ENCODE assay signal across 1 cellular context in genomic region chr10:111475720-111476119, GRCh38.
TF ChIP-seq lines count a peak whose summit lies in the region.

No MANE protein-coding gene starts in this region.

TF ChIP-seq in HepG2, 621 proteins besides CTCF, POLR2A, EP300 and RAD21 (continued from another document and continues in another):
- no peak for TF ChIP-seq ZNF773 (CRISPR knock-in tag; IDR thresholded peaks at IDR 0.05; ENCODE audit: borderline replicate concordance)
- TF ChIP-seq TAF1 (CRISPR knock-in tag; IDR thresholded peaks at IDR 0.05), result no peak
- TF ChIP-seq SNAPC4 (CRISPR knock-in tag; IDR thresholded peaks at IDR 0.05), result no peak
- TF ChIP-seq ZNF660 (CRISPR knock-in tag; IDR thresholded peaks at IDR 0.05; ENCODE audit: borderline replicate concordance, low read depth), result no peak
- TF ChIP-seq ZNF766 (CRISPR knock-in tag; IDR thresholded peaks at IDR 0.05; ENCODE audit: borderline replicate concordance), result no peak
- TF ChIP-seq ATM (IDR thresholded peaks at IDR 0.05; ENCODE audit: borderline replicate concordance), result no peak
- TF ChIP-seq ZNF318 (CRISPR knock-in tag; IDR thresholded peaks at IDR 0.05), result no peak
- peak; percentile 43; the same call in 1 of the 2 replicates for TF ChIP-seq GABPB1 (CRISPR knock-in tag; IDR thresholded peaks at IDR 0.05)
- TF ChIP-seq ZNF292 (CRISPR knock-in tag; IDR thresholded peaks at IDR 0.05; ENCODE audit: borderline replicate concordance, low read depth), result peak; percentile 72; the same call in 1 of the 2 replicates
- no peak for TF ChIP-seq MED13 (CRISPR knock-in tag; IDR thresholded peaks at IDR 0.05)
- TF ChIP-seq TIGD3 (CRISPR knock-in tag; IDR thresholded peaks at IDR 0.05; ENCODE audit: borderline replicate concordance), result no peak
- peak; percentile 51; the same call in 1 of the 2 replicates for TF ChIP-seq ZNF816 (CRISPR knock-in tag; IDR thresholded peaks at IDR 0.05; ENCODE audit: borderline replicate concordance)
- no peak for TF ChIP-seq SATB2 (CRISPR knock-in tag; IDR thresholded peaks at IDR 0.05)
- TF ChIP-seq ZNF205 (CRISPR knock-in tag; IDR thresholded peaks at IDR 0.05), result no peak
- no peak for TF ChIP-seq ZNF251 (CRISPR knock-in tag; IDR thresholded peaks at IDR 0.05)
- TF ChIP-seq MYPOP (CRISPR knock-in tag; IDR thresholded peaks at IDR 0.05), result no peak
- no peak for TF ChIP-seq SNAI1 (CRISPR knock-in tag; IDR thresholded peaks at IDR 0.05; ENCODE audit: borderline replicate concordance)
- no peak for TF ChIP-seq DBP (CRISPR knock-in tag; IDR thresholded peaks at IDR 0.05; ENCODE audit: not compliant biosample characterization)
- TF ChIP-seq ZBTB4 (CRISPR knock-in tag; IDR thresholded peaks at IDR 0.05; ENCODE audit: borderline replicate concordance), result no peak
- no peak for TF ChIP-seq ZNF543 (CRISPR knock-in tag; IDR thresholded peaks at IDR 0.05)
- TF ChIP-seq FUBP1 (CRISPR knock-in tag; IDR thresholded peaks at IDR 0.05; ENCODE audit: borderline replicate concordance), result no peak
- no peak for TF ChIP-seq SNRNP70 (IDR thresholded peaks at IDR 0.05; ENCODE audit: low read depth, low read length)
- no peak for TF ChIP-seq CENPT (CRISPR knock-in tag; IDR thresholded peaks at IDR 0.05; ENCODE audit: low read depth)
- TF ChIP-seq ZBTB20 (CRISPR knock-in tag; IDR thresholded peaks at IDR 0.05; ENCODE audit: borderline replicate concordance, low read depth), result no peak
- TF ChIP-seq SP1 (IDR thresholded peaks at IDR 0.05), result no peak
- no peak for TF ChIP-seq SP1 (CRISPR knock-in tag; IDR thresholded peaks at IDR 0.05)
- TF ChIP-seq SMAD9 (CRISPR knock-in tag; IDR thresholded peaks at IDR 0.05), result no peak
- TF ChIP-seq MLX (CRISPR knock-in tag; IDR thresholded peaks at IDR 0.05), result no peak
- TF ChIP-seq CBFB (CRISPR knock-in tag; IDR thresholded peaks at IDR 0.05), result peak; percentile 74
- peak; percentile 53; the same call in 1 of the 2 replicates for TF ChIP-seq ZNF710 (CRISPR knock-in tag; IDR thresholded peaks at IDR 0.05; ENCODE audit: borderline replicate concordance)
- no peak for TF ChIP-seq AHR (CRISPR knock-in tag; IDR thresholded peaks at IDR 0.05)
